1 cellular context compared by ENCODE assay signal in genomic region chr1:212791676-212792395, GRCh38.
TF ChIP-seq lines count a peak whose summit lies in the region.

NSL1 (minus strand) TSS chr1:212791777; CDS start chr1:212791763, 14 bp downstream.
TATDN3 (plus strand) TSS chr1:212791894; CDS start chr1:212791922, 28 bp downstream.

TF ChIP-seq in K562, 482 proteins besides CTCF, POLR2A, EP300 and RAD21 (continued from another document and continues in another):
- TF ChIP-seq FOXO4 (CRISPR knock-in tag; IDR thresholded peaks at IDR 0.05) (0 out of 2 replicates have a peak, but pooled peaks have one; percentile 67), DMBX1 (CRISPR knock-in tag; IDR thresholded peaks at IDR 0.05; ENCODE audit: borderline replicate concordance) (peak; percentile 70; the same call in 1 of the 2 replicates), ZNF175 (CRISPR knock-in tag; IDR thresholded peaks at IDR 0.05; ENCODE audit: low read depth) (peak; percentile 77), ZNF766 (CRISPR knock-in tag; conservative IDR thresholded peaks at IDR 0.05) (peak; percentile 67), ELK1 (CRISPR knock-in tag; IDR thresholded peaks at IDR 0.05) (no peak), MEF2D (tag; conservative IDR thresholded peaks at IDR 0.05; ENCODE audit: low read depth) (0 out of 2 replicates have a peak, but pooled peaks have one; percentile 54), ARNT (IDR thresholded peaks at IDR 0.05) (peak in 1 of 2 experiments; percentile 72; a peak in 2 of 4 replicates), FUS (optimal IDR thresholded peaks at IDR 0.05; ENCODE audit: low read depth, low read length) (no peak), POLR3A (IDR thresholded peaks at IDR 0.05; ENCODE audit: borderline replicate concordance, extremely low read depth, insufficient read depth, insufficient read length) (peak; percentile 26), KLF16 (IDR thresholded peaks at IDR 0.05) (peak; percentile 95), HMBOX1 (IDR thresholded peaks at IDR 0.05) (peak; percentile 53; the same call in 1 of the 2 replicates), SRF (CRISPR knock-in tag; IDR thresholded peaks at IDR 0.05) (peak; percentile 34 to 66; a peak in 3 of 4 replicates), ZBTB7A (IDR thresholded peaks at IDR 0.05; ENCODE audit: borderline replicate concordance, control insufficient read depth, low read depth, low read length) (peak; percentile 94), NCOR1 (IDR thresholded peaks at IDR 0.05) (peak; percentile 54; the same call in 1 of the 2 replicates), ZNF780A (CRISPR knock-in tag; IDR thresholded peaks at IDR 0.05) (no peak), GTF2A2 (tag; IDR thresholded peaks at IDR 0.05) (peak; percentile 96), PHTF2 (CRISPR knock-in tag; IDR thresholded peaks at IDR 0.05) (no peak), MAX (CRISPR knock-in tag; IDR thresholded peaks at IDR 0.05) (peak; percentile 78), PURB (CRISPR knock-in tag; IDR thresholded peaks at IDR 0.05; ENCODE audit: low read depth) (no peak), ZNF76 (CRISPR knock-in tag; IDR thresholded peaks at IDR 0.05; ENCODE audit: borderline replicate concordance) (peak; percentile 87; the same call in 1 of the 2 replicates), TRIM28 (IDR thresholded peaks at IDR 0.05) (peak; percentile 68; the same call in 1 of the 2 replicates), ZFX (CRISPR knock-in tag; IDR thresholded peaks at IDR 0.05) (peak; percentile 89), NBN (IDR thresholded peaks at IDR 0.05; ENCODE audit: low read depth) (peak; percentile 74), CBX3 (IDR thresholded peaks at IDR 0.05; ENCODE audit: borderline replicate concordance in 1 of 2, low read length in 2 of 2) (peak in 1 of 2 experiments; percentile 94; a peak in 1 of 3 replicates), GTF2B (IDR thresholded peaks at IDR 0.05; ENCODE audit: extremely low read depth, insufficient read length) (peak; percentile 78), ZNF583 (CRISPR knock-in tag; IDR thresholded peaks at IDR 0.05) (peak; percentile 82), CHD4 (IDR thresholded peaks at IDR 0.05; ENCODE audit: insufficient read depth, insufficient replicate concordance, low read depth, low read length, poor library complexity, severe bottlenecking) (peak; percentile 24), E2F8 (IDR thresholded peaks at IDR 0.05; ENCODE audit: low read depth, partially characterized antibody) (peak; percentile 84), FIP1L1 (IDR thresholded peaks at IDR 0.05; ENCODE audit: low read depth, low read length, poor library complexity, severe bottlenecking) (peak; percentile 96), PPARD (CRISPR knock-in tag; IDR thresholded peaks at IDR 0.05) (no peak), FOXK2 (conservative IDR thresholded peaks at IDR 0.05 in 1 of 2, IDR thresholded peaks at IDR 0.05 in 1 of 2; ENCODE audit: low read depth in 2 of 2) (peak; percentile 66 to 87), ZC3H4 (CRISPR knock-in tag; IDR thresholded peaks at IDR 0.05; ENCODE audit: borderline replicate concordance) (peak; percentile 87; the same call in 1 of the 2 replicates), ZNF644 (tag; IDR thresholded peaks at IDR 0.05; ENCODE audit: low read depth) (peak; percentile 63; the same call in 1 of the 2 replicates), ZC3H11A (IDR thresholded peaks at IDR 0.05; ENCODE audit: low read depth, low read length) (peak; percentile 99), ATF1 (CRISPR knock-in tag; IDR thresholded peaks at IDR 0.05) (no peak), ATF1 (tag; IDR thresholded peaks at IDR 0.05) (peak; percentile 93), MNT (conservative IDR thresholded peaks at IDR 0.05) (peak; percentile 76 to 86), HMG20B (CRISPR knock-in tag; IDR thresholded peaks at IDR 0.05) (no peak), E2F5 (CRISPR knock-in tag; IDR thresholded peaks at IDR 0.05) (no peak; the same call in 1 of the 2 replicates), TAF1 (IDR thresholded peaks at IDR 0.05; ENCODE audit: control insufficient read depth, extremely low read depth, insufficient read depth, low read length, severe bottlenecking) (peak; percentile 100), HDGF (IDR thresholded peaks at IDR 0.05) (no peak), MCM7 (IDR thresholded peaks at IDR 0.05) (no peak), ZNF740 (CRISPR knock-in tag; IDR thresholded peaks at IDR 0.05) (peak; percentile 54; the same call in 1 of the 2 replicates), ZNF740 (tag; IDR thresholded peaks at IDR 0.05) (no peak), NR0B1 (IDR thresholded peaks at IDR 0.05; ENCODE audit: partially characterized antibody) (no peak), NR2F6 (CRISPR knock-in tag; IDR thresholded peaks at IDR 0.05) (peak; percentile 65; the same call in 1 of the 2 replicates), ZSCAN29 (IDR thresholded peaks at IDR 0.05) (peak; percentile 96), CEBPB (tag; IDR thresholded peaks at IDR 0.05) (no peak), NR2C2 (CRISPR knock-in tag; IDR thresholded peaks at IDR 0.05) (peak; percentile 94), NR2C2 (tag; IDR thresholded peaks at IDR 0.05) (peak; percentile 97), BRD9 (IDR thresholded peaks at IDR 0.05; ENCODE audit: low read depth, partially characterized antibody) (peak; percentile 79), STAT6 (CRISPR knock-in tag; IDR thresholded peaks at IDR 0.05) (peak; percentile 43; the same call in 1 of the 2 replicates), HNRNPL (IDR thresholded peaks at IDR 0.05; ENCODE audit: low read depth, low read length) (no peak), ERF (CRISPR knock-in tag; IDR thresholded peaks at IDR 0.05) (peak; percentile 90; the same call in 1 of the 2 replicates), PYGO2 (tag; IDR thresholded peaks at IDR 0.05) (peak; percentile 16; the same call in 1 of the 2 replicates), HDAC1 (IDR thresholded peaks at IDR 0.05) (peak in 1 of 2 experiments; percentile 83; a peak in 2 of 4 replicates), RB1 (IDR thresholded peaks at IDR 0.05; ENCODE audit: low read depth) (peak; percentile 99)
